Comparison of ENCODE assay signal across 1 cellular context in genomic region chr4:122010610-122011009, GRCh38.
TF ChIP-seq lines count a peak whose summit lies in the region.

No MANE protein-coding gene starts in this region.

TF ChIP-seq in SK-N-SH, 30 proteins besides CTCF, POLR2A, EP300 and RAD21 (continued from another document):
- TF ChIP-seq, protein P1, sequence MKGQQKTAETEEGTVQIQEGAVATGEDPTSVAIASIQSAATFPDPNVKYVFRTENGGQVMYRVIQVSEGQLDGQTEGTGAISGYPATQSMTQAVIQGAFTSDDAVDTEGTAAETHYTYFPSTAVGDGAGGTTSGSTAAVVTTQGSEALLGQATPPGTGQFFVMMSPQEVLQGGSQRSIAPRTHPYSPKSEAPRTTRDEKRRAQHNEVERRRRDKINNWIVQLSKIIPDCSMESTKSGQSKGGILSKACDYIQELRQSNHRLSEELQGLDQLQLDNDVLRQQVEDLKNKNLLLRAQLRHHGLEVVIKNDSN (IDR thresholded peaks at IDR 0.05; ENCODE audit: borderline replicate concordance, low read depth), result no peak
- TF ChIP-seq CHD2 (IDR thresholded peaks at IDR 0.05; ENCODE audit: low read length, partially characterized antibody) (no peak), EZH2phosphoT487 (IDR thresholded peaks at IDR 0.05; ENCODE audit: borderline replicate concordance, low read depth) (no peak), GABPA (IDR thresholded peaks at IDR 0.05; ENCODE audit: low read depth) (no peak), FOXM1 (IDR thresholded peaks at IDR 0.05; ENCODE audit: low read depth) (no peak), YY1 (IDR thresholded peaks at IDR 0.05; ENCODE audit: low read depth) (no peak), POLR2AphosphoS5 (IDR thresholded peaks at IDR 0.05; ENCODE audit: low read depth, low read length) (no peak), FOXJ3 (CRISPR knock-in tag; IDR thresholded peaks at IDR 0.05) (no peak), RCOR1 (IDR thresholded peaks at IDR 0.05; ENCODE audit: low read length) (no peak), GATA2 (CRISPR knock-in tag; IDR thresholded peaks at IDR 0.05) (no peak), RFX5 (IDR thresholded peaks at IDR 0.05; ENCODE audit: low read length) (no peak), TEAD4 (IDR thresholded peaks at IDR 0.05; ENCODE audit: borderline replicate concordance, insufficient read depth) (no peak)
- TF ChIP-seq, protein P2, sequence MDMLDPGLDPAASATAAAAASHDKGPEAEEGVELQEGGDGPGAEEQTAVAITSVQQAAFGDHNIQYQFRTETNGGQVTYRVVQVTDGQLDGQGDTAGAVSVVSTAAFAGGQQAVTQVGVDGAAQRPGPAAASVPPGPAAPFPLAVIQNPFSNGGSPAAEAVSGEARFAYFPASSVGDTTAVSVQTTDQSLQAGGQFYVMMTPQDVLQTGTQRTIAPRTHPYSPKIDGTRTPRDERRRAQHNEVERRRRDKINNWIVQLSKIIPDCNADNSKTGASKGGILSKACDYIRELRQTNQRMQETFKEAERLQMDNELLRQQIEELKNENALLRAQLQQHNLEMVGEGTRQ (IDR thresholded peaks at IDR 0.05; ENCODE audit: borderline replicate concordance, low read depth, low read length), result no peak
